Comparison of ENCODE assay signal across 20 cellular contexts in genomic region chr9:116345817-116346216, GRCh38.
A peak's percentile ranks its signal among the peaks of the same experiment; 100 is the strongest.
DNase-seq lines count a peak whose midpoint lies in the region; ATAC-seq, FAIRE-seq and TF ChIP-seq lines count a peak whose summit lies in the region.
"Had no signal": no experiment of that assay in that cellular context is flagged by ENCODE, and none has a peak within 500 bp of the region (broad histone marks: within the 10 kb centered on the region; RNA-seq: fewer than 3 reads in every experiment).

No MANE protein-coding gene starts in this region.

- H2BK5ac ChIP-seq in H1 (ENCODE audit: low read depth, low read length) (no peak overlapping the region), trophoblast cell (ENCODE audit: low read depth, low read length, poor library complexity) (no peak overlapping the region)

- H3K79me1 ChIP-seq in H1 (ENCODE audit: low read depth, low read length) (no peaks in the 10 kb centered on the region), trophoblast cell (ENCODE audit: low read length) (peaks cover 2% of the 10 kb centered on the region)

- H3K23me2 ChIP-seq in H1 (ENCODE audit: low read depth, low read length): no peaks in the 10 kb centered on the region; the same call in 1 of the 2 replicates

- H3K23ac ChIP-seq in H1 (ENCODE audit: insufficient read length) (no peak overlapping the region), trophoblast cell (ENCODE audit: low read length) (no peak overlapping the region)

- H3K36me3 ChIP-seq in H1 (ENCODE audit: control insufficient read depth in 2 of 4, insufficient read depth in 4 of 4, low read length in 3 of 4): no peaks in the 10 kb centered on the region
- H3K36me3 ChIP-seq in hepatocyte (replicated peaks; ENCODE audit: insufficient read depth, low read depth): no peaks in the 10 kb centered on the region
- peaks cover 0 to 6% of the 10 kb centered on the region in 2 experiments for H3K36me3 ChIP-seq in trophoblast cell (ENCODE audit: control insufficient read depth in 1 of 2, insufficient read depth in 2 of 2, low read length in 2 of 2)

- H3K9me3 ChIP-seq in H1 (ENCODE audit: insufficient read depth in 2 of 2, low read depth in 1 of 2, low read length in 1 of 2) (no peaks in the 10 kb centered on the region), hepatocyte (ENCODE audit: low read depth) (no peaks in the 10 kb centered on the region), trophoblast cell (ENCODE audit: insufficient read depth, low read depth, low read length) (no peaks in the 10 kb centered on the region)
- H3K9me3 ChIP-seq: SK-N-SH had no signal

- no peak for DNase-seq in Right ventricle myocardium inferior (ENCODE audit: missing footprints)
- no peak for DNase-seq in cardiac septum (ENCODE audit: low spot score)
- DNase-seq in H1 (ENCODE audit: low read depth in 1 of 2, low spot score in 2 of 2): no peak
- peak; percentile 40 for DNase-seq in hepatocyte (ENCODE audit: low spot score)
- no peak for DNase-seq in trophoblast cell
- no peak for DNase-seq in NCI-H128 (lab: John Stamatoyannopoulos, UW; ENCODE audit: unreplicated experiment)
- DNase-seq in NCI-H1436 (lab: John Stamatoyannopoulos, UW): no peak
- DNase-seq in activated naive CD4-positive, alpha-beta T cell treated with anti-CD3 and anti-CD28 coated beads, Interleukin-2, amount 10 ng/mL, durations not matched to agents 7 days and 5 days: no peak
- DNase-seq: CD8-positive, alpha-beta memory T cell; EL; KG1; NCI-H1092 treated with DMSO at 0.1 percent for 48 hours; NCI-H2029 treated with DMSO at 0.1 percent for 48 hours; NCI-H446; NCI-H526 treated with DMSO at 0.1 percent for 48 hours; PC-9; RPMI8226; SIG-M5; SK-N-SH had no signal

- H4K8ac ChIP-seq in H1 (ENCODE audit: extremely low read depth, insufficient read depth, low read length) (peak overlapping the region; percentile 15; the same call in 1 of the 2 replicates), trophoblast cell (ENCODE audit: low read depth, low read length) (no peak overlapping the region)

- H3K27ac ChIP-seq in H1 (ENCODE audit: low read depth, low read length) (no peak overlapping the region), hepatocyte (peak overlapping the region; percentile 78), trophoblast cell (ENCODE audit: low read depth, low read length) (peak overlapping the region; percentile 51)
- H3K27ac ChIP-seq: C4-2B, PC-9 had no signal

- POLR2A ChIA-PET in H1 (lab: Charles Lee; ENCODE audit: partially characterized antibody): interaction anchor here (1.4 kb wide), 1 partner anchor 10 kb away, joined by 6 read pairs; no protein-coding TSS in a partner anchor

- H3K14ac ChIP-seq in H1 (ENCODE audit: insufficient read length): no peak overlapping the region
- no peak overlapping the region for H3K14ac ChIP-seq in trophoblast cell (ENCODE audit: low read length)

- H3K4ac ChIP-seq in H1 (replicated peaks; ENCODE audit: insufficient read length, low read depth, low read length): no peak overlapping the region
- no peak overlapping the region for H3K4ac ChIP-seq in trophoblast cell (ENCODE audit: low read depth, low read length)

- H2BK12ac ChIP-seq in H1 (ENCODE audit: low read depth, low read length): no peak overlapping the region
- H2BK12ac ChIP-seq in trophoblast cell (ENCODE audit: low read length): no peak overlapping the region

- CTCF ChIA-PET in H1 (lab: Charles Lee; ENCODE audit: partially characterized antibody): interaction anchor here (1.5 kb wide), 1 partner anchor 100 kb away, joined by 3 read pairs; no protein-coding TSS in a partner anchor
- CTCF ChIA-PET in activated naive CD4-positive, alpha-beta T cell treated with anti-CD3 and anti-CD28 coated beads, Interleukin-2, amount 10 ng/mL, durations not matched to agents 7 days and 5 days (lab: Charles Lee): no interaction called here

- no peak overlapping the region for H3K18ac ChIP-seq in H1 (ENCODE audit: extremely low read depth, low read length)
- no peak overlapping the region for H3K18ac ChIP-seq in trophoblast cell (ENCODE audit: low read length)

- no peak overlapping the region for H3K27ac Mint-ChIP-seq in activated naive CD4-positive, alpha-beta T cell treated with anti-CD3 and anti-CD28 coated beads, Interleukin-2, amount 10 ng/mL, durations not matched to agents 7 days and 5 days
- H3K27ac Mint-ChIP-seq: CD8-positive, alpha-beta memory T cell had no signal

- H3K4me2 ChIP-seq in H1 (ENCODE audit: insufficient read depth in 1 of 2, low read depth in 2 of 2, low read length in 2 of 2): no peak overlapping the region
- peak overlapping the region; percentile 43 for H3K4me2 ChIP-seq in hepatocyte
- no peak overlapping the region for H3K4me2 ChIP-seq in trophoblast cell (ENCODE audit: low read length)
- H3K4me2 ChIP-seq: PC-9, SK-N-SH had no signal

- H4K20me1 ChIP-seq in H1 (replicated peaks in 1 of 2; ENCODE audit: control insufficient read depth in 1 of 2, insufficient read depth in 2 of 2, low read length in 2 of 2) (no peaks in the 10 kb centered on the region), hepatocyte (ENCODE audit: insufficient read depth, poor library complexity, severe bottlenecking) (no peaks in the 10 kb centered on the region)

- no peak overlapping the region for H2BK120ac ChIP-seq in H1 (replicated peaks; ENCODE audit: low read depth, low read length)
- H2BK120ac ChIP-seq in trophoblast cell (ENCODE audit: insufficient read depth, low read length, poor library complexity): no peak overlapping the region

- H2AK5ac ChIP-seq in H1 (ENCODE audit: low read depth, low read length): no peak overlapping the region
- no peak overlapping the region for H2AK5ac ChIP-seq in trophoblast cell (ENCODE audit: low read length)

- no peaks in the 10 kb centered on the region for H3K4me1 Mint-ChIP-seq in activated naive CD4-positive, alpha-beta T cell treated with anti-CD3 and anti-CD28 coated beads, Interleukin-2, amount 10 ng/mL, durations not matched to agents 7 days and 5 days
- H3K4me1 Mint-ChIP-seq: CD8-positive, alpha-beta memory T cell had no signal

- H3K9me2 ChIP-seq in hepatocyte (replicated peaks; ENCODE audit: insufficient read depth): no peaks in the 10 kb centered on the region
- H3K9me2 ChIP-seq: SK-N-SH had no signal

- FAIRE-seq in H1 (lab: Jason Lieb, UNC): no peak

- H2BK15ac ChIP-seq in H1 (ENCODE audit: low read length): no peak overlapping the region

- no peak for TF ChIP-seq CTCF in H1 (IDR thresholded peaks at IDR 0.05; ENCODE audit: control extremely low read depth in 1 of 3, insufficient read depth in 1 of 3, low read depth in 1 of 3, low read length in 3 of 3)
- TF ChIP-seq CTCF in hepatocyte (IDR thresholded peaks at IDR 0.05; ENCODE audit: poor library complexity): no peak

- H3K27me3 Mint-ChIP-seq in activated naive CD4-positive, alpha-beta T cell treated with anti-CD3 and anti-CD28 coated beads, Interleukin-2, amount 10 ng/mL, durations not matched to agents 7 days and 5 days: no peaks in the 10 kb centered on the region

- TF ChIP-seq EP300 in H1 (IDR thresholded peaks at IDR 0.05; ENCODE audit: borderline replicate concordance in 1 of 2, low read depth in 2 of 2, low read length in 2 of 2): no peak

- no peaks in the 10 kb centered on the region for H3K36me3 Mint-ChIP-seq in activated naive CD4-positive, alpha-beta T cell treated with anti-CD3 and anti-CD28 coated beads, Interleukin-2, amount 10 ng/mL, durations not matched to agents 7 days and 5 days

- H3K9me3 Mint-ChIP-seq in activated naive CD4-positive, alpha-beta T cell treated with anti-CD3 and anti-CD28 coated beads, Interleukin-2, amount 10 ng/mL, durations not matched to agents 7 days and 5 days: no peaks in the 10 kb centered on the region

- H2BK20ac ChIP-seq in H1 (ENCODE audit: low read length): no peak overlapping the region

- intact Hi-C loops in Right ventricle myocardium inferior (cut with DNase I) (loop anchor here (10.0 kb wide), 1 partner anchor 181 kb away; no protein-coding TSS in a partner anchor), cardiac septum (cut with DNase I) (no loop called here)

- peak; percentile 74 for ATAC-seq in Right ventricle myocardium inferior

- H3K9ac ChIP-seq in H1 (replicated peaks in 1 of 4; ENCODE audit: extremely low read depth in 1 of 4, low read depth in 3 of 4, low read length in 3 of 4): no peak overlapping the region; a peak in 1 of 7 replicates
- H3K9ac ChIP-seq in trophoblast cell (ENCODE audit: low read length): no peak overlapping the region
- H3K9ac ChIP-seq: SK-N-SH had no signal

- H3K56ac ChIP-seq in H1 (replicated peaks; ENCODE audit: insufficient read length, low read depth, low read length): no peak overlapping the region

- TF ChIP-seq POLR2A in H1 (IDR thresholded peaks at IDR 0.05; ENCODE audit: control extremely low read depth in 1 of 2, low read depth in 2 of 2, low read length in 2 of 2): no peak

- H3K4me3 ChIP-seq in H1 (ENCODE audit: extremely low read depth in 1 of 4, insufficient read depth in 2 of 4, low read depth in 3 of 4, low read length in 4 of 4) (no peak overlapping the region), hepatocyte (no peak overlapping the region), trophoblast cell (ENCODE audit: low read depth, low read length) (no peak overlapping the region)
- H3K4me3 ChIP-seq: PC-9 had no signal

- H2AFZ ChIP-seq in H1 (ENCODE audit: low read length) (no peak overlapping the region), hepatocyte (no peak overlapping the region), trophoblast cell (ENCODE audit: insufficient read depth, low read length, poor library complexity) (no peak overlapping the region)
- H2AFZ ChIP-seq: PC-9 had no signal

- no peak for TF ChIP-seq RAD21 in H1 (IDR thresholded peaks at IDR 0.05 in 1 of 2, conservative IDR thresholded peaks at IDR 0.05 in 1 of 2; ENCODE audit: low read depth in 2 of 2, low read length in 2 of 2)

- H3K4me1 ChIP-seq in H1 (replicated peaks in 1 of 4; ENCODE audit: control insufficient read depth in 3 of 4, insufficient read depth in 4 of 4, low read length in 3 of 4) (peaks cover 0 to 8% (median 2%) of the 10 kb centered on the region in 4 experiments; a peak in 2 of 7 replicates), hepatocyte (ENCODE audit: insufficient read depth) (peaks cover 10% of the 10 kb centered on the region), trophoblast cell (ENCODE audit: control insufficient read depth in 1 of 2, insufficient read depth in 2 of 2, low read length in 2 of 2) (peaks cover 4 to 5% of the 10 kb centered on the region in 2 experiments)

- H3K79me2 ChIP-seq in H1 (ENCODE audit: control insufficient read depth in 1 of 2, insufficient read depth in 2 of 2, low read length in 2 of 2) (no peaks in the 10 kb centered on the region), hepatocyte (no peaks in the 10 kb centered on the region), trophoblast cell (ENCODE audit: control insufficient read depth, insufficient read depth, low read length, poor library complexity) (no peaks in the 10 kb centered on the region)

- H4K91ac ChIP-seq in H1 (replicated peaks; ENCODE audit: insufficient read length, low read length): no peak overlapping the region
- no peak overlapping the region for H4K91ac ChIP-seq in trophoblast cell (ENCODE audit: low read depth, low read length)

- H4K12ac ChIP-seq in trophoblast cell (ENCODE audit: low read depth, low read length): no peak overlapping the region

- WGBS in H1 (ENCODE audit: extremely low coverage in 1 of 2, insufficient coverage in 1 of 2, insufficient read length in 1 of 2, insufficient replicate concordance in 2 of 2, low coverage in 1 of 2, low lambda C conversion rate in 2 of 2, missing lambda C conversion rate in 1 of 2), 2 experiments: 91% methylated on average over 3 of the region's 3 CpGs; no CpG with 5 or more reads in 1 of the 2 experiments
- WGBS in hepatocyte (ENCODE audit: low lambda C conversion rate, missing lambda C conversion rate): 19% methylated on average over 3 of the region's 3 CpGs
- WGBS in trophoblast cell (ENCODE audit: extremely low coverage, insufficient coverage, insufficient read length): no CpG with 5 or more reads among the region's 3 CpGs

- H3K27me3 ChIP-seq in H1 (replicated peaks in 1 of 4; ENCODE audit: control insufficient read depth in 3 of 4, extremely low read depth in 1 of 4, insufficient read depth in 3 of 4, low read length in 3 of 4) (peaks cover 0 to 17% (median 12%) of the 10 kb centered on the region in 4 experiments; a peak in 4 of 7 replicates), hepatocyte (no peaks in the 10 kb centered on the region), trophoblast cell (ENCODE audit: insufficient read depth, low read length) (no peaks in the 10 kb centered on the region)

- H4K5ac ChIP-seq in H1 (ENCODE audit: insufficient read length, low read depth, low read length): no peak overlapping the region

- H3K4me3 Mint-ChIP-seq in activated naive CD4-positive, alpha-beta T cell treated with anti-CD3 and anti-CD28 coated beads, Interleukin-2, amount 10 ng/mL, durations not matched to agents 7 days and 5 days: no peak overlapping the region
- H3K4me3 Mint-ChIP-seq: CD8-positive, alpha-beta memory T cell had no signal
